Comparison of ENCODE assay signal across 1 cellular context in genomic region chr13:57644106-57644505, GRCh38.
TF ChIP-seq lines count a peak whose summit lies in the region.

No MANE protein-coding gene starts in this region.

TF ChIP-seq in HepG2, 621 proteins besides CTCF, POLR2A, EP300 and RAD21 (continued from another document):
- TF ChIP-seq ZNF383 (CRISPR knock-in tag; IDR thresholded peaks at IDR 0.05; ENCODE audit: borderline replicate concordance) (no peak), ZNF318 (CRISPR knock-in tag; IDR thresholded peaks at IDR 0.05) (no peak), NBN (conservative IDR thresholded peaks at IDR 0.05) (no peak), SMC3 (IDR thresholded peaks at IDR 0.05; ENCODE audit: low read length) (no peak), ZBTB43 (CRISPR knock-in tag; conservative IDR thresholded peaks at IDR 0.05) (no peak), ZNF280D (CRISPR knock-in tag; IDR thresholded peaks at IDR 0.05) (no peak), GATAD1 (CRISPR knock-in tag; IDR thresholded peaks at IDR 0.05) (no peak), ZNF574 (CRISPR knock-in tag; IDR thresholded peaks at IDR 0.05) (no peak)
